ENCODE assay signal across 16 cellular contexts in the genomic region with DNA sequence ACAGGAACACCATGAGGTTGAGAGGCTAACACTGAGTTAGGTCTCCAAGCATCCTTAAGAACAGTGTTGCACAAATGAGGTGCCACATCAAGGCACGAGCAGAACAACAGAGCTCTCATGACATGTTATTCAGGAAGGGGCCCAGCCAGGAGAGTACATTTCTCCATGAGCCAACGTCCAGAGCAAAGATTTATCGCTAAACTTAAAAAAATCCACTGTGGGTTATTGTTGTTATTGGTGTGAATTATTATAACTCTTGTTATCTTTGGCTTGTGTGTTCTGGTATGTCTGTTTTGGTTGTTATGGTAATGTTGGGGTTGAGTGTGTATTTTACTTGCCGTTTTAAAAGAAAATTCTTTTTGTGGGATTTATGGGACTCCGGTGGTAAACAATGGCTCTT.
"Had no signal": no experiment of that assay in that cellular context is flagged by ENCODE, and none has a peak within 500 bp of the region (broad histone marks: within the 10 kb centered on the region; RNA-seq: fewer than 3 reads in every experiment).

No MANE protein-coding gene starts in this region.

- H3K36me3 ChIP-seq: SJSA1 had no signal

- H3K27ac ChIP-seq: SJSA1, SK-N-MC had no signal

- H3K4me3 ChIP-seq: SJSA1, SK-N-MC had no signal

- H3K4me1 ChIP-seq: SJSA1 had no signal

- DNase-seq: KBM-7, MV-4-11, NCI-H1048, NCI-H1105, NCI-H1417 treated with DMSO at 0.1 percent for 48 hours, NCI-H146, NCI-H1930, NCI-H2081, NCI-H2227 treated with DMSO at 0.1 percent for 48 hours, NCI-H524 treated with DMSO at 0.1 percent for 48 hours, NCI-H774, Right ventricle myocardium superior, RPMI8226, SIG-M5 had no signal

- H3K9me3 ChIP-seq: SJSA1 had no signal

- H3K27me3 ChIP-seq: SJSA1 had no signal
